Comparison of ENCODE assay signal across 8 cellular contexts in genomic region chr1:8510041-8510823, GRCh38.
A peak's percentile ranks its signal among the peaks of the same experiment; 100 is the strongest.
DNase-seq lines count a peak whose midpoint lies in the region; ATAC-seq and TF ChIP-seq lines count a peak whose summit lies in the region.

No MANE protein-coding gene starts in this region.

- H3K27me3 ChIP-seq in osteoblast (ENCODE audit: insufficient read depth, low read length) (no peaks in the 10 kb centered on the region), vagina (no peaks in the 10 kb centered on the region)

- no peaks in the 10 kb centered on the region for H4K20me1 ChIP-seq in osteoblast (ENCODE audit: insufficient read depth, low read length)

- peak; percentile 21 for DNase-seq in Daoy (ENCODE audit: low read depth)
- peak; percentile 71 for DNase-seq in activated CD4-positive, alpha-beta T cell treated with anti-CD3 and anti-CD28 coated beads for 36 hours
- peak; percentile 47 for DNase-seq in epithelial cell of esophagus (ENCODE audit: low read depth)
- DNase-seq in osteoblast (ENCODE audit: insufficient read length, low spot score, missing footprints), result peak; percentile 90
- DNase-seq in vagina (ENCODE audit: extremely low spot score in 2 of 2), result no peak
- no peak for DNase-seq in NCI-H82 treated with DMSO at 0.1 percent for 48 hours (lab: John Stamatoyannopoulos, UW; ENCODE audit: unreplicated experiment)
- DNase-seq in posterior vena cava (ENCODE audit: low spot score), result no peak

- peaks cover 19% of the 10 kb centered on the region for H3K36me3 Mint-ChIP-seq in activated CD4-positive, alpha-beta T cell treated with anti-CD3 and anti-CD28 coated beads for 36 hours (ENCODE audit: low read depth)

- H3K9me3 ChIP-seq in osteoblast (ENCODE audit: low read depth, low read length) (no peaks in the 10 kb centered on the region), vagina (no peaks in the 10 kb centered on the region)

- H3K27me3 Mint-ChIP-seq in activated CD4-positive, alpha-beta T cell treated with anti-CD3 and anti-CD28 coated beads for 36 hours, result no peaks in the 10 kb centered on the region

- H3K4me3 Mint-ChIP-seq in activated CD4-positive, alpha-beta T cell treated with anti-CD3 and anti-CD28 coated beads for 36 hours, result peak overlapping the region; percentile 63

- H3K4me2 ChIP-seq in osteoblast (ENCODE audit: insufficient read depth, low read length), result peak overlapping the region; percentile 74

- POLR2A ChIA-PET in activated CD4-positive, alpha-beta T cell treated with anti-CD3 and anti-CD28 coated beads for 36 hours (lab: Charles Lee), result interaction anchor here (0.7 to 1.5 kb wide), 4 partner anchors 13 to 538 kb away, joined by 3 to 6 read pairs (median 4); no protein-coding TSS in a partner anchor

- peak overlapping the region; percentile 67 for H2AFZ ChIP-seq in osteoblast (ENCODE audit: low read length)

- no peaks in the 10 kb centered on the region for H3K36me3 ChIP-seq in osteoblast (ENCODE audit: insufficient read depth, low read length)
- H3K36me3 ChIP-seq in vagina, result peaks cover 0 to 6% of the 10 kb centered on the region in 2 donors

- CTCF ChIA-PET in activated CD4-positive, alpha-beta T cell treated with anti-CD3 and anti-CD28 coated beads for 36 hours (lab: Charles Lee), result interaction anchor here (0.7 to 3.9 kb wide), 10 partner anchors 11 to 339 kb away, joined by 3 to 16 read pairs (median 4); no protein-coding TSS in a partner anchor

- H3K4me3 ChIP-seq in epithelial cell of esophagus (ENCODE audit: low read length) (no peak overlapping the region), osteoblast (ENCODE audit: insufficient read depth, low read length) (peak overlapping the region; percentile 62), vagina (peak overlapping the region; percentile 5 to 18)

- H3K27ac ChIP-seq in osteoblast (ENCODE audit: low read depth, low read length) (peak overlapping the region; percentile 62), vagina (peak overlapping the region; percentile 82)

- H3K4me1 ChIP-seq in osteoblast (ENCODE audit: insufficient read depth, low read length) (peaks cover 19% of the 10 kb centered on the region), vagina (peaks cover 30% of the 10 kb centered on the region)

- TF ChIP-seq POLR2A in vagina (IDR thresholded peaks at IDR 0.05), result no peak

- H3K4me1 Mint-ChIP-seq in activated CD4-positive, alpha-beta T cell treated with anti-CD3 and anti-CD28 coated beads for 36 hours, result peaks cover 49% of the 10 kb centered on the region

- H3K27ac Mint-ChIP-seq in activated CD4-positive, alpha-beta T cell treated with anti-CD3 and anti-CD28 coated beads for 36 hours, result peak overlapping the region; percentile 93

- ATAC-seq in activated CD4-positive, alpha-beta T cell treated with anti-CD3 and anti-CD28 coated beads for 36 hours, result peak; percentile 82
- ATAC-seq in GM21717 (IDR thresholded peaks at IDR 0.05; ENCODE audit: unreplicated experiment), result no peak

- TF ChIP-seq CTCF in epithelial cell of esophagus (IDR thresholded peaks at IDR 0.05; ENCODE audit: insufficient read depth, low read depth, low read length, missing control alignments), result no peak
- no peak for TF ChIP-seq CTCF in osteoblast (IDR thresholded peaks at IDR 0.05; ENCODE audit: extremely low read depth, low read depth, low read length)
- no peak for TF ChIP-seq CTCF in vagina (IDR thresholded peaks at IDR 0.05)

- H3K79me2 ChIP-seq in osteoblast (ENCODE audit: insufficient read depth, low read length), result peaks cover 36% of the 10 kb centered on the region

- intact Hi-C loops in activated CD4-positive, alpha-beta T cell treated with anti-CD3 and anti-CD28 coated beads for 36 hours (cut with DNase I, micrococcal nuclease), result loop anchor here (1.0 kb wide), 2 partner anchors 14 to 15 kb away; no protein-coding TSS in a partner anchor
- intact Hi-C loops in vagina (cut with DNase I) (no loop called here), posterior vena cava (cut with DNase I) (no loop called here)

- no peaks in the 10 kb centered on the region for H3K9me3 Mint-ChIP-seq in activated CD4-positive, alpha-beta T cell treated with anti-CD3 and anti-CD28 coated beads for 36 hours (ENCODE audit: low read depth)

Comparison
In these comparisons a context has a peak if more than half of its experiments do, and no peak if none do; other contexts are left out.
1. DNase-seq: peak in Daoy (single experiment), activated CD4-positive, alpha-beta T cell treated with anti-CD3 and anti-CD28 coated beads for 36 hours (single experiment), epithelial cell of esophagus (single experiment) and osteoblast (single experiment); none in vagina (0 of 2), NCI-H82 treated with DMSO at 0.1 percent for 48 hours (single experiment) and posterior vena cava (single experiment).
2. intact Hi-C loops: an anchor here in activated CD4-positive, alpha-beta T cell treated with anti-CD3 and anti-CD28 coated beads for 36 hours (1.0 kb wide); none called in vagina and posterior vena cava.